12 cellular contexts compared by ENCODE assay signal in genomic region chr2:213751446-213751845, GRCh38.
DNase-seq lines count a peak whose midpoint lies in the region; ATAC-seq and TF ChIP-seq lines count a peak whose summit lies in the region.
"Had no signal": no experiment of that assay in that cellular context is flagged by ENCODE, and none has a peak within 500 bp of the region (broad histone marks: within the 10 kb centered on the region; RNA-seq: fewer than 3 reads in every experiment).

No MANE protein-coding gene starts in this region.

- H2BK120ac ChIP-seq in mesenchymal stem cell (ENCODE audit: low read depth, low read length): no peak overlapping the region

- no peak overlapping the region for H4K91ac ChIP-seq in mesenchymal stem cell (ENCODE audit: low read length)

- ATAC-seq in GM18873 (IDR thresholded peaks at IDR 0.05; ENCODE audit: low FRiP score, unreplicated experiment): peak; percentile 91
- peak; percentile 79 for ATAC-seq in GM21737 (IDR thresholded peaks at IDR 0.05; ENCODE audit: unreplicated experiment)
- ATAC-seq in HG03159 (IDR thresholded peaks at IDR 0.05; ENCODE audit: unreplicated experiment): peak; percentile 97
- no peak for ATAC-seq in SK-N-SH treated with all-trans-retinoic acid at 6 μM for 48 hours
- ATAC-seq: K562 had no signal

- no peak overlapping the region for H2AFZ ChIP-seq in mesenchymal stem cell (ENCODE audit: low read depth, low read length)

- H3K4me2 ChIP-seq in mesenchymal stem cell (ENCODE audit: low read length, poor library complexity, severe bottlenecking): no peak overlapping the region

- H3K23ac ChIP-seq in mesenchymal stem cell (ENCODE audit: low read length in 2 of 2): no peak overlapping the region

- DNase-seq in mesenchymal stem cell (peak; percentile 71), SHP77 treated with DMSO at 0.1 percent for 48 hours (lab: John Stamatoyannopoulos, UW) (no peak)
- DNase-seq in stimulated activated CD4-positive, alpha-beta T cell treated with anti-CD3 and anti-CD28 coated beads, Interleukin-12 subunit alpha, Interleukin-12 subunit beta, amount 100 ng/mL, for 4 hours: no peak
- DNase-seq in activated CD8-positive, alpha-beta memory T cell treated with anti-CD3 and anti-CD28 coated beads, Interleukin-2, amount 50 U/mL, for 4 hours: no peak
- DNase-seq: activated CD4-positive, alpha-beta T cell treated with anti-CD3 and anti-CD28 coated beads for 4 hours; activated effector memory CD4-positive, alpha-beta T cell treated with anti-CD3 and anti-CD28 coated beads, Interleukin-2, amount 50 U/mL, for 16 hours had no signal

- H3K4me1 ChIP-seq in mesenchymal stem cell (ENCODE audit: control insufficient read depth, insufficient read depth, low read depth, low read length): no peaks in the 10 kb centered on the region

- H2BK12ac ChIP-seq in mesenchymal stem cell (ENCODE audit: low read length in 2 of 2): peak overlapping the region in 1 of 2 experiments; percentile 48

- no peak overlapping the region for H3K9ac ChIP-seq in mesenchymal stem cell (ENCODE audit: low read length)

- no peak overlapping the region for H3K14ac ChIP-seq in mesenchymal stem cell (ENCODE audit: low read length in 2 of 2)

- no peak overlapping the region for H2BK15ac ChIP-seq in mesenchymal stem cell (ENCODE audit: low read depth, poor library complexity, severe bottlenecking)

- no peak overlapping the region for H2AK5ac ChIP-seq in mesenchymal stem cell (ENCODE audit: low read length, severe bottlenecking)

- no peak overlapping the region for H3K4me3 ChIP-seq in mesenchymal stem cell (ENCODE audit: insufficient read depth in 1 of 2, low read depth in 1 of 2, low read length in 2 of 2)
- H3K4me3 ChIP-seq: K562 had no signal

- H3K27me3 ChIP-seq in mesenchymal stem cell (ENCODE audit: control insufficient read depth in 1 of 2, insufficient read depth in 1 of 2, low read length in 2 of 2): no peaks in the 10 kb centered on the region
- H3K27me3 ChIP-seq: neutrophil had no signal

- no peak overlapping the region for H2BK5ac ChIP-seq in mesenchymal stem cell (ENCODE audit: low read depth, low read length, poor library complexity, severe bottlenecking)

- no peak overlapping the region for H3K4ac ChIP-seq in mesenchymal stem cell (ENCODE audit: low read depth in 1 of 2, low read length in 2 of 2)

- no peaks in the 10 kb centered on the region for H3K79me1 ChIP-seq in mesenchymal stem cell (replicated peaks; ENCODE audit: low read length, poor library complexity, severe bottlenecking)

- no peaks in the 10 kb centered on the region for H3K36me3 ChIP-seq in mesenchymal stem cell (ENCODE audit: control insufficient read depth in 1 of 2, insufficient read depth in 2 of 2, low read depth in 1 of 2, low read length in 2 of 2)
- H3K36me3 ChIP-seq: neutrophil had no signal

- peak overlapping the region; percentile 37 for H4K8ac ChIP-seq in mesenchymal stem cell (ENCODE audit: low read length)

- no peak overlapping the region for H3K27ac ChIP-seq in mesenchymal stem cell (ENCODE audit: low read length, poor library complexity, severe bottlenecking)
- H3K27ac ChIP-seq: neutrophil had no signal

- H3K18ac ChIP-seq in mesenchymal stem cell (ENCODE audit: low read depth in 1 of 2, low read length in 2 of 2): no peak overlapping the region

- WGBS in mesenchymal stem cell: 16% methylated on average over 4 of the region's 6 CpGs

- no peaks in the 10 kb centered on the region for H3K9me3 ChIP-seq in mesenchymal stem cell (ENCODE audit: control insufficient read depth, low read length)
- H3K9me3 ChIP-seq: neutrophil had no signal

TF ChIP-seq in SK-N-SH treated with all-trans-retinoic acid at 6 μM for 48 hours, 23 proteins besides CTCF, POLR2A, EP300 and RAD21:
- TF ChIP-seq SNAI2 (CRISPR knock-in tag; IDR thresholded peaks at IDR 0.05): no peak
